21 cellular contexts compared by ENCODE assay signal in genomic region chr6:17653198-17653881, GRCh38. TPM values are rescaled to one million over a fixed set of nuclear protein-coding genes. Genes with fewer than 3 reads are reported as not detected.
A peak's percentile ranks its signal among the peaks of the same experiment; 100 is the strongest.
DNase-seq lines count a peak whose midpoint lies in the region; ATAC-seq and TF ChIP-seq lines count a peak whose summit lies in the region.
"Had no signal": no experiment of that assay in that cellular context is flagged by ENCODE, and none has a peak within 500 bp of the region (broad histone marks: within the 10 kb centered on the region; RNA-seq: fewer than 3 reads in every experiment).

No MANE protein-coding gene starts in this region.

- no peak for TF ChIP-seq CTCF in natural killer cell (IDR thresholded peaks at IDR 0.05)

- peaks cover 31 to 38% of the 10 kb centered on the region in 2 donors for H3K4me1 Mint-ChIP-seq in natural killer cell treated with Interleukin-12 subunit alpha and Interleukin-12 subunit beta and Interleukin-15 and Interleukin-18, amount 100 ng/mL, for 72 hours (ENCODE audit: low read depth in 2 of 2)
- H3K4me1 Mint-ChIP-seq in natural killer cell, result peaks cover 38 to 51% of the 10 kb centered on the region in 2 donors
- peaks cover 44% of the 10 kb centered on the region for H3K4me1 Mint-ChIP-seq in activated T-helper 1 cell treated with anti-CD3 and anti-CD28 coated beads, Interleukin-12 subunit alpha, Interleukin-12 subunit beta, Interleukin-2, Interleukin-4 antibody, amounts not matched to agents 30 ng/mL and 10 ng/mL and 1 ng/mL, durations not matched to agents 14 hours and 24 hours and 36 hours (ENCODE audit: low read depth)

- H3K36me3 Mint-ChIP-seq in natural killer cell treated with Interleukin-12 subunit alpha and Interleukin-12 subunit beta and Interleukin-15 and Interleukin-18, amount 100 ng/mL, for 72 hours, result peaks cover 30% of the 10 kb centered on the region
- H3K36me3 Mint-ChIP-seq in natural killer cell, result no peaks in the 10 kb centered on the region
- peaks cover 49% of the 10 kb centered on the region for H3K36me3 Mint-ChIP-seq in activated T-helper 1 cell treated with anti-CD3 and anti-CD28 coated beads, Interleukin-12 subunit alpha, Interleukin-12 subunit beta, Interleukin-2, Interleukin-4 antibody, amounts not matched to agents 30 ng/mL and 10 ng/mL and 1 ng/mL, durations not matched to agents 14 hours and 24 hours and 36 hours (ENCODE audit: low read depth)

- DNase-seq in natural killer cell treated with Interleukin-12 subunit alpha and Interleukin-12 subunit beta and Interleukin-15 and Interleukin-18, amount 100 ng/mL, for 72 hours (ENCODE audit: low spot score), result no peak
- DNase-seq in natural killer cell, result no peak
- DNase-seq in activated T-helper 1 cell treated with anti-CD3 and anti-CD28 coated beads, Interleukin-12 subunit alpha, Interleukin-12 subunit beta, Interleukin-2, Interleukin-4 antibody, amounts not matched to agents 30 ng/mL and 10 ng/mL and 1 ng/mL, durations not matched to agents 14 hours and 24 hours and 36 hours (ENCODE audit: low spot score), result no peak
- no peak for DNase-seq in epithelial cell of prostate (ENCODE audit: low read depth, low spot score)
- DNase-seq in stimulated activated CD8-positive, alpha-beta memory T cell treated with anti-CD3 and anti-CD28 coated beads, Interleukin-4, amount 100 ng/mL, for 48 hours, result no peak
- no peak for DNase-seq in NCI-H2196 (lab: John Stamatoyannopoulos, UW; ENCODE audit: unreplicated experiment)
- no peak for DNase-seq in iPS-NIHi7 (ENCODE audit: extremely low spot score)
- DNase-seq: colonic mucosa; EL; islet precursor cell; left ventricle myocardium superior; naive thymus-derived CD4-positive, alpha-beta T cell; NCI-H1105; NCI-H1930; NCI-H226; SK-N-SH; stimulated activated CD4-positive, alpha-beta T cell treated with anti-CD3 and anti-CD28 coated beads, Interleukin-1b, Interleukin-23, amount 100 ng/mL, for 48 hours had no signal

- H3K27ac ChIP-seq in epithelial cell of prostate, result peak overlapping the region; percentile 34
- H3K27ac ChIP-seq: colonic mucosa, skin epidermis, thoracic aorta, VCaP had no signal

- H3K27me3 Mint-ChIP-seq in natural killer cell treated with Interleukin-12 subunit alpha and Interleukin-12 subunit beta and Interleukin-15 and Interleukin-18, amount 100 ng/mL, for 72 hours, result no peaks in the 10 kb centered on the region
- no peaks in the 10 kb centered on the region for H3K27me3 Mint-ChIP-seq in natural killer cell (ENCODE audit: low read depth in 2 of 2)
- H3K27me3 Mint-ChIP-seq in activated T-helper 1 cell treated with anti-CD3 and anti-CD28 coated beads, Interleukin-12 subunit alpha, Interleukin-12 subunit beta, Interleukin-2, Interleukin-4 antibody, amounts not matched to agents 30 ng/mL and 10 ng/mL and 1 ng/mL, durations not matched to agents 14 hours and 24 hours and 36 hours (ENCODE audit: insufficient read depth), result no peaks in the 10 kb centered on the region
- H3K27me3 Mint-ChIP-seq: IgD-negative memory B cell; naive thymus-derived CD4-positive, alpha-beta T cell had no signal

- no peak for ATAC-seq in natural killer cell treated with Interleukin-12 subunit alpha and Interleukin-12 subunit beta and Interleukin-15 and Interleukin-18, amount 100 ng/mL, for 72 hours
- no peak for ATAC-seq in natural killer cell
- ATAC-seq: left ventricle myocardium superior; naive thymus-derived CD4-positive, alpha-beta T cell had no signal

- H3K27ac Mint-ChIP-seq in natural killer cell treated with Interleukin-12 subunit alpha and Interleukin-12 subunit beta and Interleukin-15 and Interleukin-18, amount 100 ng/mL, for 72 hours, result peak overlapping the region; percentile 17 to 66
- peak overlapping the region in 1 of 2 donors; percentile 36 for H3K27ac Mint-ChIP-seq in natural killer cell
- H3K27ac Mint-ChIP-seq in activated T-helper 1 cell treated with anti-CD3 and anti-CD28 coated beads, Interleukin-12 subunit alpha, Interleukin-12 subunit beta, Interleukin-2, Interleukin-4 antibody, amounts not matched to agents 30 ng/mL and 10 ng/mL and 1 ng/mL, durations not matched to agents 14 hours and 24 hours and 36 hours, result peak overlapping the region; percentile 83

- no peaks in the 10 kb centered on the region for H3K9me3 Mint-ChIP-seq in natural killer cell treated with Interleukin-12 subunit alpha and Interleukin-12 subunit beta and Interleukin-15 and Interleukin-18, amount 100 ng/mL, for 72 hours
- no peaks in the 10 kb centered on the region for H3K9me3 Mint-ChIP-seq in natural killer cell
- no peaks in the 10 kb centered on the region for H3K9me3 Mint-ChIP-seq in activated T-helper 1 cell treated with anti-CD3 and anti-CD28 coated beads, Interleukin-12 subunit alpha, Interleukin-12 subunit beta, Interleukin-2, Interleukin-4 antibody, amounts not matched to agents 30 ng/mL and 10 ng/mL and 1 ng/mL, durations not matched to agents 14 hours and 24 hours and 36 hours
- H3K9me3 Mint-ChIP-seq: IgD-negative memory B cell; naive thymus-derived CD4-positive, alpha-beta T cell had no signal

- intact Hi-C loops in natural killer cell (cut with micrococcal nuclease), result no loop called here
- intact Hi-C loops in activated T-helper 1 cell treated with anti-CD3 and anti-CD28 coated beads, Interleukin-12 subunit alpha, Interleukin-12 subunit beta, Interleukin-2, Interleukin-4 antibody, amounts not matched to agents 30 ng/mL and 10 ng/mL and 1 ng/mL, durations not matched to agents 14 hours and 24 hours and 36 hours (cut with micrococcal nuclease), result loop anchor here (2.0 to 5.0 kb wide), 2 partner anchors 21 to 51 kb away; partner anchors contain the start of gene FAM8A1

- no peak overlapping the region for H3K4me3 Mint-ChIP-seq in natural killer cell treated with Interleukin-12 subunit alpha and Interleukin-12 subunit beta and Interleukin-15 and Interleukin-18, amount 100 ng/mL, for 72 hours
- H3K4me3 Mint-ChIP-seq in natural killer cell, result no peak overlapping the region
- no peak overlapping the region for H3K4me3 Mint-ChIP-seq in activated T-helper 1 cell treated with anti-CD3 and anti-CD28 coated beads, Interleukin-12 subunit alpha, Interleukin-12 subunit beta, Interleukin-2, Interleukin-4 antibody, amounts not matched to agents 30 ng/mL and 10 ng/mL and 1 ng/mL, durations not matched to agents 14 hours and 24 hours and 36 hours
- H3K4me3 Mint-ChIP-seq: IgD-negative memory B cell; naive thymus-derived CD4-positive, alpha-beta T cell had no signal

RNA-seq across cellular contexts. Expression of gene FAM8A1, which starts 53.2 kb away (rescaled TPM):
- total RNA-seq in natural killer cell treated with Interleukin-12 subunit alpha and Interleukin-12 subunit beta and Interleukin-15 and Interleukin-18, amount 100 ng/mL, for 72 hours, result 1 to 10 TPM; 3.3 to 7.1 TPM
- 10 to 100 TPM; 32.1 to 45.4 (median 35.5) TPM for total RNA-seq in natural killer cell
- 4.5 and 4.6 TPM in 2 replicates for total RNA-seq in activated T-helper 1 cell treated with anti-CD3 and anti-CD28 coated beads, Interleukin-12 subunit alpha, Interleukin-12 subunit beta, Interleukin-2, Interleukin-4 antibody, amounts not matched to agents 30 ng/mL and 10 ng/mL and 1 ng/mL, durations not matched to agents 14 hours and 24 hours and 36 hours

RNA-seq across cellular contexts. Expression of gene NUP153, which starts 53.4 kb away (rescaled TPM):
- total RNA-seq in natural killer cell treated with Interleukin-12 subunit alpha and Interleukin-12 subunit beta and Interleukin-15 and Interleukin-18, amount 100 ng/mL, for 72 hours, result 100 to 1,000 TPM in 1 of 2 donors, 10 to 100 TPM in 1; 76.6 to 117 TPM
- total RNA-seq in natural killer cell, result 10 to 100 TPM; 67.5 to 74.9 (median 68.0) TPM
- total RNA-seq in activated T-helper 1 cell treated with anti-CD3 and anti-CD28 coated beads, Interleukin-12 subunit alpha, Interleukin-12 subunit beta, Interleukin-2, Interleukin-4 antibody, amounts not matched to agents 30 ng/mL and 10 ng/mL and 1 ng/mL, durations not matched to agents 14 hours and 24 hours and 36 hours, result 106 and 109 TPM in 2 replicates
